In genomic region chr16:85010931-85011845, GRCh38 we compare ENCODE assay signal across 8 cellular contexts. TPM values are rescaled to one million over a fixed set of nuclear protein-coding genes. Genes with fewer than 3 reads are reported as not detected.
A peak's percentile ranks its signal among the peaks of the same experiment; 100 is the strongest.
DNase-seq lines count a peak whose midpoint lies in the region; ATAC-seq and TF ChIP-seq lines count a peak whose summit lies in the region.

Gene ZDHHC7, minus strand, starts transcription at chr16:85011535. Its CDS starts 20,917 bp downstream, at chr16:84990618.

- CTCF ChIA-PET in AG04449 (lab: Yijun Ruan, JAX) = interaction anchor here (0.6 to 3.2 kb wide), 10 partner anchors 9 to 273 kb away, joined by 3 to 24 read pairs (median 4); no protein-coding TSS in a partner anchor

- H3K36me3 ChIP-seq in kidney epithelial cell (ENCODE audit: control insufficient read depth, insufficient read depth, low read length) = no peaks in the 10 kb centered on the region

- peak within 1 kb of the TSS; percentile 91 for H3K4me3 ChIP-seq in AG04449 (ENCODE audit: low read depth, low read length)
- H3K4me3 ChIP-seq in kidney epithelial cell (ENCODE audit: low read depth, low read length) = peak within 1 kb of the TSS; percentile 74

- peak; percentile 83 for ATAC-seq in GM18861 (IDR thresholded peaks at IDR 0.05; ENCODE audit: unreplicated experiment)
- peak; percentile 92 for ATAC-seq in HG03095 (IDR thresholded peaks at IDR 0.05; ENCODE audit: unreplicated experiment)

- H3K27me3 ChIP-seq in kidney epithelial cell (ENCODE audit: control insufficient read depth, insufficient read depth, low read length) = no peaks in the 10 kb centered on the region

- TF ChIP-seq CTCF in AG04449 (IDR thresholded peaks at IDR 0.05; ENCODE audit: insufficient read depth, low read length, missing control alignments) (no peak), kidney epithelial cell (IDR thresholded peaks at IDR 0.05; ENCODE audit: insufficient read depth, low read length, poor library complexity, severe bottlenecking) (no peak)

- no peak for DNase-seq in AG04449 (ENCODE audit: low read depth, low spot score)
- peak; percentile 49 for DNase-seq in NCI-H345 treated with DMSO at 0.1 percent for 48 hours (lab: John Stamatoyannopoulos, UW; ENCODE audit: unreplicated experiment)
- DNase-seq in activated CD4-positive, CD25-positive, alpha-beta regulatory T cell treated with anti-CD3 and anti-CD28 coated beads, Interleukin-2, amount 50 U/mL, for 72 hours = peak; percentile 87
- peak; percentile 82 for DNase-seq in cerebellar cortex (ENCODE audit: low spot score)
- DNase-seq in kidney epithelial cell (ENCODE audit: low read depth) = no peak
- DNase-seq in stimulated activated CD4-positive, alpha-beta T cell treated with anti-CD3 and anti-CD28 coated beads, Interleukin-15, amount 100 ng/mL, for 48 hours (ENCODE audit: low read depth in 2 of 2) = peak; percentile 70 to 75

- POLR2A ChIA-PET in AG04449 (lab: Yijun Ruan, JAX) = interaction anchor here (0.6 to 3.2 kb wide), 3 partner anchors 16 to 597 kb away, joined by 3 to 15 read pairs (median 14); partner anchors contain the start of gene KIAA0513

RNA-seq across cellular contexts. Expression of gene ZDHHC7, which starts in this region (rescaled TPM):
- total RNA-seq in kidney epithelial cell = 53.4 and 62.0 TPM in 2 replicates

Comparison
In these comparisons a context has a peak if more than half of its experiments do, and no peak if none do; other contexts are left out.
1. DNase-seq: peak in NCI-H345 treated with DMSO at 0.1 percent for 48 hours (single experiment), activated CD4-positive, CD25-positive, alpha-beta regulatory T cell treated with anti-CD3 and anti-CD28 coated beads, Interleukin-2, amount 50 U/mL, for 72 hours (single experiment), cerebellar cortex (single experiment) and stimulated activated CD4-positive, alpha-beta T cell treated with anti-CD3 and anti-CD28 coated beads, Interleukin-15, amount 100 ng/mL, for 48 hours (2 of 2); none in AG04449 (single experiment) and kidney epithelial cell (single experiment).